8 cellular contexts compared by ENCODE assay signal in genomic region chr6:113632220-113632864, GRCh38.
DNase-seq lines count a peak whose midpoint lies in the region; ATAC-seq and FAIRE-seq lines count a peak whose summit lies in the region.

No MANE protein-coding gene starts in this region.

- 0 to 17% (median 2%) methylated on average over 8 of the region's 8 CpGs for WGBS in small intestine, 3 donors

- FAIRE-seq in small intestine (lab: Jason Lieb, UNC), result no peak

- H3K4me1 ChIP-seq in small intestine (ENCODE audit: control insufficient read depth in 2 of 2, insufficient read depth in 1 of 2, low read depth in 1 of 2, low read length in 1 of 2), result peaks cover 0 to 16% of the 10 kb centered on the region in 2 donors

- DNase-seq in EL (peak; percentile 91), HS-5 (ENCODE audit: low read depth) (peak; percentile 85), left cardiac atrium (peak; percentile 56), small intestine (peak; percentile 79), NCI-H748 treated with DMSO at 0.1 percent for 48 hours (lab: John Stamatoyannopoulos, UW) (no peak), ecto neural progenitor cell (ENCODE audit: low spot score) (no peak)
- DNase-seq in activated CD8-positive, alpha-beta memory T cell treated with anti-CD3 and anti-CD28 coated beads, Interleukin-2, amount 50 U/mL, for 48 hours, result peak; percentile 60

- no peaks in the 10 kb centered on the region for H3K9me3 ChIP-seq in small intestine (ENCODE audit: control insufficient read depth, low read depth)

- no peaks in the 10 kb centered on the region for H3K36me3 ChIP-seq in small intestine (ENCODE audit: control insufficient read depth in 2 of 2, insufficient read depth in 2 of 2, low read length in 2 of 2)

- no peaks in the 10 kb centered on the region for H3K27me3 ChIP-seq in small intestine (ENCODE audit: control insufficient read depth in 2 of 2, insufficient read depth in 2 of 2, low read length in 2 of 2)

- peak; percentile 34 for ATAC-seq in GM21526 (IDR thresholded peaks at IDR 0.05; ENCODE audit: low FRiP score, unreplicated experiment)
- peak; percentile 58 to 86 for ATAC-seq in left cardiac atrium

- peak overlapping the region; percentile 7 to 90 for H3K27ac ChIP-seq in small intestine (ENCODE audit: low read depth in 1 of 2, low read length in 1 of 2)

- intact Hi-C loops in left cardiac atrium (cut with DNase I), result no loop called here

- H3K4me3 ChIP-seq in small intestine (ENCODE audit: low read depth in 1 of 2, low read length in 2 of 2), result no peak overlapping the region

Comparison
In these comparisons a context has a peak if more than half of its experiments do, and no peak if none do; other contexts are left out.
1. DNase-seq: peak in EL (single experiment), HS-5 (single experiment), activated CD8-positive, alpha-beta memory T cell treated with anti-CD3 and anti-CD28 coated beads, Interleukin-2, amount 50 U/mL, for 48 hours (single experiment), left cardiac atrium (single experiment) and small intestine (single experiment); none in NCI-H748 treated with DMSO at 0.1 percent for 48 hours (single experiment) and ecto neural progenitor cell (single experiment).